21 cellular contexts compared by ENCODE assay signal in the genomic region with DNA sequence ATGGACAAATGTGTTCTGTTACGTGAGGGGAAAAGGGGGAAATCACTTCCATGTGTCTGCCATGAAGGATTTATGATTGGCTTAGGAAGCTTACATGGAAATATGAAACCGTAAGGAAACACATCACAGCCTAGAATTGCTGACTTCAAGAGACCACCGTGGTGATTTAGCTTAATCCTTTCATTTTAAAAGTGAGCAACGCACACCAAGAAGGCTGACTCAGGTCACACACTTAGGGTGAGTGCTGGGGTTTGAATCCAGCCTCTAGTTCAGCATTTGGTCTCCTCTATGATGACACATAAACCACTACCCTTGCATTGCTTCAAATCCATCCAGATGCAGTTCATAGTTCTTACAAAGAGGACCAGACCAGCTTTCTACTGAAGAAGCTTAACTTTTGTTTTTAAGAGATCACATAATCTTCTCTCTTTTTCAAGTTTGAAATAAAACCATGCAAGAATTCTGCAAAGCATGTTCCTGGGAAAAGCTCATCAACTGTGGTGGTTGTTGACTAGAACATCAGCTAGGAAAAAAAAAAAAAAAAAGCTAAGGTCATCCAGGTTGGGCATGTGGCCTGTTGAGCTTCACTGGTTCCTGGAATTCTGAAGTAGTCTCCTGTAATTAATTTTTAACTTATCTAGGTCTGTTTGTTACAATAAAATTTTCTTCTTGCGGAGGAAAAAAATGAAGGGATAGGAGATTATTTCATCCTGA.
"Had no signal": no experiment of that assay in that cellular context is flagged by ENCODE, and none has a peak within 500 bp of the region (broad histone marks: within the 10 kb centered on the region; RNA-seq: fewer than 3 reads in every experiment).

No MANE protein-coding gene starts in this region.

- H3K9me3 ChIP-seq: thyroid gland had no signal

- DNase-seq: activated B cell treated with CpG ODN at 0.5 μM for 24 hours; activated CD4-positive, alpha-beta memory T cell treated with anti-CD3 and anti-CD28 coated beads, Interleukin-2, amount 10 ng/mL, durations not matched to agents 7 days and 5 days; activated CD4-positive, alpha-beta T cell treated with anti-CD3 and anti-CD28 coated beads for 4 hours; activated CD8-positive, alpha-beta memory T cell treated with anti-CD3 and anti-CD28 coated beads, Interleukin-2, amount 10 ng/mL, durations not matched to agents 7 days and 5 days; activated naive CD4-positive, alpha-beta T cell treated with anti-CD3 and anti-CD28 coated beads for 36 hours; activated T-cell treated with anti-CD3 and anti-CD28 coated beads, Interleukin-2, amount 50 U/mL, for 24 hours; anterior cingulate cortex; caudate nucleus; effector memory CD8-positive, alpha-beta T cell; foreskin melanocyte; hypothalamus; islet precursor cell; natural killer cell; stimulated activated CD4-positive, alpha-beta T cell treated with anti-CD3 and anti-CD28 coated beads, Interleukin-12 subunit alpha, Interleukin-12 subunit beta, amount 100 ng/mL, for 4 hours; stimulated activated CD4-positive, alpha-beta T cell treated with anti-CD3 and anti-CD28 coated beads, Interleukin-1b, Interleukin-23, amount 100 ng/mL, for 48 hours; stimulated activated CD8-positive, alpha-beta memory T cell treated with anti-CD3 and anti-CD28 coated beads, Interleukin-4, amount 100 ng/mL, for 48 hours; stimulated activated naive CD4-positive, alpha-beta T cell treated with Interleukin-2 at 50 U/mL for 16 hours; thyroid gland had no signal

- H3K36me3 Mint-ChIP-seq: activated CD8-positive, alpha-beta memory T cell treated with anti-CD3 and anti-CD28 coated beads, Interleukin-2, amount 10 ng/mL, durations not matched to agents 7 days and 5 days; brain; natural killer cell had no signal

- H3K4me1 ChIP-seq: thyroid gland had no signal

- H3K4me3 Mint-ChIP-seq: activated B cell treated with CpG ODN at 0.5 μM for 24 hours; activated CD4-positive, alpha-beta memory T cell treated with anti-CD3 and anti-CD28 coated beads, Interleukin-2, amount 10 ng/mL, durations not matched to agents 7 days and 5 days; activated CD8-positive, alpha-beta memory T cell treated with anti-CD3 and anti-CD28 coated beads, Interleukin-2, amount 10 ng/mL, durations not matched to agents 7 days and 5 days; activated naive CD4-positive, alpha-beta T cell treated with anti-CD3 and anti-CD28 coated beads for 36 hours; activated T-cell treated with anti-CD3 and anti-CD28 coated beads, Interleukin-2, amount 50 U/mL, for 24 hours; effector memory CD8-positive, alpha-beta T cell; natural killer cell; T-helper 2 cell treated with Interferon-gamma antibody and Interleukin-4, amounts not matched to agents 5 μg/mL and 100 μg/mL, for 36 hours had no signal

- H3K27ac ChIP-seq: thyroid gland had no signal

- H3K36me3 ChIP-seq: thyroid gland had no signal

- H3K27ac Mint-ChIP-seq: activated B cell treated with CpG ODN at 0.5 μM for 24 hours; activated CD4-positive, alpha-beta memory T cell treated with anti-CD3 and anti-CD28 coated beads, Interleukin-2, amount 10 ng/mL, durations not matched to agents 7 days and 5 days; activated CD8-positive, alpha-beta memory T cell treated with anti-CD3 and anti-CD28 coated beads, Interleukin-2, amount 10 ng/mL, durations not matched to agents 7 days and 5 days; activated naive CD4-positive, alpha-beta T cell treated with anti-CD3 and anti-CD28 coated beads for 36 hours; activated T-cell treated with anti-CD3 and anti-CD28 coated beads, Interleukin-2, amount 50 U/mL, for 24 hours; activated T-helper 2 cell treated with anti-CD3 and anti-CD28 coated beads, Interferon-gamma antibody, Interleukin-2, Interleukin-4, amounts not matched to agents 10 μg/mL and 5 μg/mL and 100 μg/mL, durations not matched to agents 14 hours and 24 hours and 36 hours; brain; effector memory CD8-positive, alpha-beta T cell; natural killer cell; T-helper 2 cell treated with Interferon-gamma antibody and Interleukin-4, amounts not matched to agents 5 μg/mL and 100 μg/mL, for 36 hours had no signal

- H3K4me3 ChIP-seq: thyroid gland had no signal

- H3K9me3 Mint-ChIP-seq: activated B cell treated with CpG ODN at 0.5 μM for 24 hours; activated CD4-positive, alpha-beta memory T cell treated with anti-CD3 and anti-CD28 coated beads, Interleukin-2, amount 10 ng/mL, durations not matched to agents 7 days and 5 days; activated naive CD4-positive, alpha-beta T cell treated with anti-CD3 and anti-CD28 coated beads for 36 hours; activated T-cell treated with anti-CD3 and anti-CD28 coated beads, Interleukin-2, amount 50 U/mL, for 24 hours; activated T-helper 2 cell treated with anti-CD3 and anti-CD28 coated beads, Interferon-gamma antibody, Interleukin-2, Interleukin-4, amounts not matched to agents 10 μg/mL and 5 μg/mL and 100 μg/mL, durations not matched to agents 14 hours and 24 hours and 36 hours; brain; effector memory CD8-positive, alpha-beta T cell; natural killer cell; T-helper 2 cell treated with Interferon-gamma antibody and Interleukin-4, amounts not matched to agents 5 μg/mL and 100 μg/mL, for 36 hours had no signal

- ATAC-seq: activated CD8-positive, alpha-beta memory T cell treated with anti-CD3 and anti-CD28 coated beads, Interleukin-2, amount 10 ng/mL, durations not matched to agents 7 days and 5 days; effector memory CD8-positive, alpha-beta T cell; natural killer cell had no signal

- H3K27me3 ChIP-seq: thyroid gland had no signal

- H3K4me1 Mint-ChIP-seq: activated B cell treated with CpG ODN at 0.5 μM for 24 hours; activated CD4-positive, alpha-beta memory T cell treated with anti-CD3 and anti-CD28 coated beads, Interleukin-2, amount 10 ng/mL, durations not matched to agents 7 days and 5 days; activated CD8-positive, alpha-beta memory T cell treated with anti-CD3 and anti-CD28 coated beads, Interleukin-2, amount 10 ng/mL, durations not matched to agents 7 days and 5 days; natural killer cell had no signal
